In the genomic region with DNA sequence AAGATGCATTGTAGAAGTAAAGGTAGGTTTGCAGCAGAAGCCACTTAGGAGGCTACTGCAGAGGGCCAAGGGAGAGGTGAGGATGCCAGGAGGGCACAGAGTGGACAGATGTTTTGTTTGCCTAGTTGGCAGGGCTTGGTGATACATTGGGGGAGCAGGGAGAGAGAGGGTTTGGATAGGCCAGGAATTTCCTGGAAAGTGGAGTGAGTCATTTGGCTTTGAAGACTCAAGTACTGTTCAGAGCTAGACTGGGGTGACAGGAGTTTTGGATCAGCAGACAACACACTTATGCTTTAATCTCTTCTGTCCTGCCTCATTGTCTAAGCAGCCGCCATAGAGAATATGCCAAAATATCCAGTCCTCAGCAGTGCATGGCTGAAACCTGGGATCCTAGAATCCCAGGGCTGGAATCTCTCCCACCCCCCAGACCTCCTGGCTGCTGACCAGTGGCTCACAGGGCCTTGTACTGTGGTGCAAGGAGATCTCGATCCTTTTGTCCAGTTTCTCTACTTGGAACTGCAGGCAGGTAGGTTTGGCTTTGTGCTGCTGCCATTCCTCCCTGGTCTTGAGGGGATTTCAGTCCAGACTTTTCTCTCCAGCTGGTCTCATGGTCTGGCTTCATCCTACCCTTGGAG, we compare ENCODE assay signal across 12 cellular contexts. TPM values are rescaled to one million over a fixed set of nuclear protein-coding genes. Genes with fewer than 3 reads are reported as not detected.
A peak's percentile ranks its signal among the peaks of the same experiment; 100 is the strongest.
DNase-seq lines count a peak whose midpoint lies in the region; ATAC-seq, FAIRE-seq and TF ChIP-seq lines count a peak whose summit lies in the region.
"Had no signal": no experiment of that assay in that cellular context is flagged by ENCODE, and none has a peak within 500 bp of the region (broad histone marks: within the 10 kb centered on the region; RNA-seq: fewer than 3 reads in every experiment).

No MANE protein-coding gene starts in this region.

- peak overlapping the region; percentile 54 for H3K4me3 Mint-ChIP-seq in astrocyte (ENCODE audit: unreplicated experiment)
- H3K4me3 Mint-ChIP-seq: activated T-cell treated with anti-CD3 and anti-CD28 coated beads, Interleukin-2, amount 50 U/mL, for 72 hours had no signal

- no peaks in the 10 kb centered on the region for H3K36me3 ChIP-seq in astrocyte (ENCODE audit: insufficient read depth, low read length)
- peaks cover 3% of the 10 kb centered on the region for H3K36me3 ChIP-seq in thoracic aorta

- H3K4me3 ChIP-seq in astrocyte (ENCODE audit: insufficient read depth, low read depth, low read length) (no peak overlapping the region), thoracic aorta (no peak overlapping the region)

- peaks cover 2% of the 10 kb centered on the region for H3K9me3 Mint-ChIP-seq in astrocyte (ENCODE audit: unreplicated experiment)
- H3K9me3 Mint-ChIP-seq: activated T-cell treated with anti-CD3 and anti-CD28 coated beads, Interleukin-2, amount 50 U/mL, for 72 hours had no signal

- intact Hi-C loops in left ventricle myocardium superior (cut with micrococcal nuclease): no loop called here

- peaks cover 25% of the 10 kb centered on the region for H3K4me1 Mint-ChIP-seq in astrocyte (ENCODE audit: low read depth, unreplicated experiment)

- no peaks in the 10 kb centered on the region for H3K9me3 ChIP-seq in astrocyte (ENCODE audit: insufficient read depth, low read depth, low read length)
- no peaks in the 10 kb centered on the region for H3K9me3 ChIP-seq in thoracic aorta

- peak overlapping the region; percentile 37 for H3K27ac Mint-ChIP-seq in astrocyte (ENCODE audit: unreplicated experiment)

- no peak for TF ChIP-seq CTCF in astrocyte (IDR thresholded peaks at IDR 0.05; ENCODE audit: insufficient read depth, low read depth, low read length)
- TF ChIP-seq CTCF in thoracic aorta (IDR thresholded peaks at IDR 0.05): no peak

- FAIRE-seq in astrocyte (lab: Jason Lieb, UNC): peak; percentile 75

- H3K27me3 ChIP-seq in astrocyte (ENCODE audit: insufficient read depth, low read length): no peaks in the 10 kb centered on the region
- H3K27me3 ChIP-seq in thoracic aorta (replicated peaks; ENCODE audit: insufficient read depth): no peaks in the 10 kb centered on the region

- no peaks in the 10 kb centered on the region for H3K79me2 ChIP-seq in astrocyte (ENCODE audit: insufficient read depth, low read length)

- peaks cover 12% of the 10 kb centered on the region for H3K4me1 ChIP-seq in astrocyte (ENCODE audit: insufficient read depth, low read length)
- H3K4me1 ChIP-seq in thoracic aorta (ENCODE audit: control insufficient read depth in 1 of 2, low read depth in 2 of 2): peaks cover 20 to 31% of the 10 kb centered on the region in 2 donors

- no peak overlapping the region for H2AFZ ChIP-seq in astrocyte (ENCODE audit: low read depth, low read length)

- no peaks in the 10 kb centered on the region for H4K20me1 ChIP-seq in astrocyte (ENCODE audit: insufficient read depth, low read length)

- H3K9ac ChIP-seq in astrocyte (ENCODE audit: low read length): peak overlapping the region; percentile 43

- H3K27me3 Mint-ChIP-seq in astrocyte (ENCODE audit: low read depth, unreplicated experiment): no peaks in the 10 kb centered on the region

- peak overlapping the region; percentile 69 for H3K4me2 ChIP-seq in astrocyte (ENCODE audit: low read length)

- ATAC-seq in left ventricle myocardium superior (peak; percentile 87), thoracic aorta (ENCODE audit: insufficient number of reproducible peaks, low FRiP score, low read depth) (peak; percentile 59), GM21390 (IDR thresholded peaks at IDR 0.05; ENCODE audit: unreplicated experiment) (no peak)
- ATAC-seq: activated T-cell treated with anti-CD3 and anti-CD28 coated beads, Interleukin-2, amount 50 U/mL, for 72 hours had no signal

- DNase-seq in HK-2 (ENCODE audit: unreplicated experiment) (peak; percentile 30), astrocyte (ENCODE audit: low read depth) (peak; percentile 92), left ventricle myocardium superior (no peak), thoracic aorta (ENCODE audit: low spot score) (no peak), NOMO-1 (lab: John Stamatoyannopoulos, UW; ENCODE audit: unreplicated experiment in 2 of 2) (no peak)
- no peak for DNase-seq in stimulated activated naive CD4-positive, alpha-beta T cell (lab: John Stamatoyannopoulos, UW)
- DNase-seq: activated T-cell treated with anti-CD3 and anti-CD28 coated beads, Interleukin-2, amount 50 U/mL, for 72 hours; NCI-H146; stimulated activated CD4-positive, alpha-beta T cell treated with anti-CD3 and anti-CD28 coated beads, Interleukin-4, amount 100 ng/mL, for 24 hours had no signal

- peak overlapping the region; percentile 23 for H3K27ac ChIP-seq in astrocyte (ENCODE audit: low read depth, low read length)
- H3K27ac ChIP-seq in thoracic aorta: no peak overlapping the region
- H3K27ac ChIP-seq: epithelial cell of prostate had no signal

- peaks cover 3% of the 10 kb centered on the region for H3K36me3 Mint-ChIP-seq in astrocyte (ENCODE audit: low read depth, unreplicated experiment)

RNA-seq across cellular contexts. Expression of a gene that starts 11.0 kb away (rescaled TPM):
- 11.5 and 12.7 TPM in 2 replicates for total RNA-seq in astrocyte
- total RNA-seq in left ventricle myocardium superior: 4.0 TPM
- total RNA-seq in thoracic aorta: 10 to 100 TPM in 1 of 2 donors, 1 to 10 TPM in 1; 7.7 to 10.9 TPM

RNA-seq across cellular contexts. Expression of a gene that starts 34.5 kb away (rescaled TPM):
- total RNA-seq in astrocyte (181 and 188 TPM in 2 replicates), left ventricle myocardium superior (64.4 TPM), thoracic aorta (100 to 1,000 TPM; 109 to 153 TPM)

RNA-seq across cellular contexts. Expression of a gene that starts 35.5 kb away (rescaled TPM):
- total RNA-seq in astrocyte: not detected in 2 replicates
- total RNA-seq in left ventricle myocardium superior: not detected
- not detected for total RNA-seq in thoracic aorta
- total RNA-seq: activated T-cell treated with anti-CD3 and anti-CD28 coated beads, Interleukin-2, amount 50 U/mL, for 72 hours; SK-MEL-5 had no signal

RNA-seq across cellular contexts. Expression of a gene that starts 59.9 kb away (rescaled TPM):
- total RNA-seq in astrocyte: not detected in 2 replicates
- not detected for total RNA-seq in left ventricle myocardium superior
- not detected for total RNA-seq in thoracic aorta
- total RNA-seq: SK-MEL-5 had no signal

Comparison
In these comparisons a context has a peak if more than half of its experiments do, and no peak if none do; other contexts are left out.
1. DNase-seq: peak in HK-2 (single experiment) and astrocyte (single experiment); none in left ventricle myocardium superior (single experiment), thoracic aorta (single experiment), NOMO-1 (0 of 2) and stimulated activated naive CD4-positive, alpha-beta T cell (0 of 6).